ENCODE assay signal across 1 cellular context in genomic region chr5:43298459-43298858, GRCh38.
TF ChIP-seq lines count a peak whose summit lies in the region.

No MANE protein-coding gene starts in this region.

TF ChIP-seq in GM23338, 12 proteins besides CTCF, POLR2A, EP300 and RAD21 (continued from another document):
- TF ChIP-seq REST (IDR thresholded peaks at IDR 0.05; ENCODE audit: unreplicated experiment): no peak
- TF ChIP-seq CREB1 (CRISPR knock-in tag; IDR thresholded peaks at IDR 0.05; ENCODE audit: low read depth): no peak
- no peak for TF ChIP-seq JUNB (IDR thresholded peaks at IDR 0.05; ENCODE audit: unreplicated experiment)
- no peak for TF ChIP-seq ZNF462 (CRISPR knock-in tag; IDR thresholded peaks at IDR 0.05)
- TF ChIP-seq POLR2AphosphoS5 (IDR thresholded peaks at IDR 0.05; ENCODE audit: low read depth): no peak
- no peak for TF ChIP-seq ETS1 (IDR thresholded peaks at IDR 0.05)
- no peak for TF ChIP-seq ZNF114 (CRISPR knock-in tag; IDR thresholded peaks at IDR 0.05)
